ENCODE assay signal across 21 cellular contexts in genomic region chr10:124127563-124127962, GRCh38. TPM values are rescaled to one million over a fixed set of nuclear protein-coding genes. Genes with fewer than 3 reads are reported as not detected.
DNase-seq lines count a peak whose midpoint lies in the region; ATAC-seq, FAIRE-seq and TF ChIP-seq lines count a peak whose summit lies in the region.
"Had no signal": no experiment of that assay in that cellular context is flagged by ENCODE, and none has a peak within 500 bp of the region (broad histone marks: within the 10 kb centered on the region; RNA-seq: fewer than 3 reads in every experiment).

No MANE protein-coding gene starts in this region.

- H3K27me3 Mint-ChIP-seq in H9 (ENCODE audit: low read depth), result peaks cover 4% of the 10 kb centered on the region
- H3K27me3 Mint-ChIP-seq in neural crest cell (ENCODE audit: low read depth), result no peaks in the 10 kb centered on the region

- H3K27ac ChIP-seq in H9 (ENCODE audit: insufficient read length, low read depth, low read length) (no peak overlapping the region), kidney (ENCODE audit: low read depth in 2 of 2, low read length in 2 of 2) (no peak overlapping the region)

- no peak overlapping the region for H3K4me2 ChIP-seq in H9 (ENCODE audit: insufficient read depth, insufficient read length, low read length)

- H4K20me1 ChIP-seq in H9 (ENCODE audit: control insufficient read depth, insufficient read depth, insufficient read length), result no peaks in the 10 kb centered on the region

- no peak overlapping the region for H3K4ac ChIP-seq in H9 (ENCODE audit: low read depth, low read length)

- H3K4me1 Mint-ChIP-seq in H9 (peaks cover under 1 to 7% of the 10 kb centered on the region in 2 experiments; a peak in 3 of 4 replicates), neural crest cell (peaks cover 7% of the 10 kb centered on the region)

- H3K27me3 ChIP-seq in H9 (ENCODE audit: insufficient read depth, low read length), result no peaks in the 10 kb centered on the region

- H4K8ac ChIP-seq in H9 (replicated peaks; ENCODE audit: insufficient read length, low read depth, low read length), result no peak overlapping the region

- no peaks in the 10 kb centered on the region for H3K9me3 Mint-ChIP-seq in H9
- H3K9me3 Mint-ChIP-seq in neural crest cell, result no peaks in the 10 kb centered on the region
- H3K9me3 Mint-ChIP-seq: CD8-positive, alpha-beta T cell had no signal

- no peaks in the 10 kb centered on the region for H3K79me1 ChIP-seq in H9 (ENCODE audit: insufficient read depth, low read depth, low read length, poor library complexity, severe bottlenecking)

- no peak overlapping the region for H3T11ph ChIP-seq in H9 (ENCODE audit: low read length)

- H3K36me3 Mint-ChIP-seq in H9 (ENCODE audit: insufficient read depth in 1 of 3, low read depth in 3 of 3) (no peaks in the 10 kb centered on the region), neural crest cell (ENCODE audit: low read depth) (no peaks in the 10 kb centered on the region)
- H3K36me3 Mint-ChIP-seq: CD8-positive, alpha-beta T cell had no signal

- intact Hi-C loops in kidney (cut with DNase I), result no loop called here

- H2BK20ac ChIP-seq in H9 (ENCODE audit: low read depth, low read length, poor library complexity, severe bottlenecking), result no peak overlapping the region

- no peak overlapping the region; the same call in 1 of the 2 replicates for H3K14ac ChIP-seq in H9 (ENCODE audit: insufficient read depth, low read length)

- no peak for FAIRE-seq in kidney (lab: Jason Lieb, UNC)
- FAIRE-seq: A204.1, GM12878, GM19239, HTR-8/SVneo, K562 had no signal

- H3K23ac ChIP-seq in H9 (ENCODE audit: insufficient read length, low read depth, low read length), result no peak overlapping the region

- H3K27ac Mint-ChIP-seq in H9 (peak overlapping the region in 2 of 3 experiments; percentile 42; a peak in 1 of 7 replicates), neural crest cell (ENCODE audit: unreplicated experiment) (peak overlapping the region; percentile 57)
- H3K27ac Mint-ChIP-seq: CD8-positive, alpha-beta T cell had no signal

- H3K56ac ChIP-seq in H9 (ENCODE audit: insufficient read length, low read depth, low read length), result no peak overlapping the region

- ATAC-seq in HG02642 (IDR thresholded peaks at IDR 0.05; ENCODE audit: poor library complexity, unreplicated experiment), result no peak
- ATAC-seq in GM21423 (IDR thresholded peaks at IDR 0.05; ENCODE audit: unreplicated experiment), result no peak
- ATAC-seq: CD8-positive, alpha-beta T cell; GM12878; K562 had no signal

- WGBS in H9 (ENCODE audit: extremely low coverage, insufficient read length, low lambda C conversion rate), result no CpG with 5 or more reads among the region's 9 CpGs

- H3K9ac ChIP-seq in H9 (ENCODE audit: extremely low read depth, insufficient read length, low read length) (no peak overlapping the region), kidney (ENCODE audit: low read length in 2 of 2) (no peak overlapping the region)

- H3K36me3 ChIP-seq in kidney (ENCODE audit: control insufficient read depth in 1 of 2, insufficient read depth in 2 of 2, low read length in 2 of 2), result no peaks in the 10 kb centered on the region
- H3K36me3 ChIP-seq: HAP-1 had no signal

- no peak overlapping the region for H2BK12ac ChIP-seq in H9 (ENCODE audit: insufficient read length, low read depth, low read length)

- no peak overlapping the region for H2BK120ac ChIP-seq in H9 (ENCODE audit: low read depth, low read length, poor library complexity, severe bottlenecking)

- DNase-seq in H9, result no peak
- DNase-seq in kidney, result peak; percentile 42
- DNase-seq in neural crest cell (ENCODE audit: low read depth, low spot score), result no peak
- no peak for DNase-seq in NCI-H2196 treated with DMSO at 0.1 percent for 48 hours (lab: John Stamatoyannopoulos, UW; ENCODE audit: unreplicated experiment)
- DNase-seq in stimulated activated CD4-positive, alpha-beta T cell treated with anti-CD3 and anti-CD28 coated beads, Interleukin-15, amount 100 ng/mL, for 24 hours, result no peak
- DNase-seq: ACHN; Calu3; CD8-positive, alpha-beta T cell; DMS79 treated with DMSO at 0.1 percent for 48 hours; EL; GOT3; IMR-90 had no signal

- H2BK15ac ChIP-seq in H9 (ENCODE audit: low read depth, low read length), result no peak overlapping the region

- H3K79me2 ChIP-seq in H9 (ENCODE audit: insufficient read depth, low read length), result no peaks in the 10 kb centered on the region

- no peak overlapping the region for H4K91ac ChIP-seq in H9 (ENCODE audit: insufficient read length, low read depth, low read length)

- H3K23me2 ChIP-seq in H9 (ENCODE audit: insufficient read length, low read depth, low read length, poor library complexity, severe bottlenecking), result no peaks in the 10 kb centered on the region

- H3K4me3 Mint-ChIP-seq in H9, result no peak overlapping the region
- H3K4me3 Mint-ChIP-seq in neural crest cell, result no peak overlapping the region
- H3K4me3 Mint-ChIP-seq: CD8-positive, alpha-beta T cell had no signal

- H4K5ac ChIP-seq in H9 (ENCODE audit: insufficient read length, low read depth, low read length), result no peak overlapping the region

- no peaks in the 10 kb centered on the region for H3K9me3 ChIP-seq in H9 (ENCODE audit: control insufficient read depth, low read depth, low read length)
- H3K9me3 ChIP-seq in kidney (ENCODE audit: control insufficient read depth in 1 of 2, low read length in 2 of 2), result no peaks in the 10 kb centered on the region
- H3K9me3 ChIP-seq: HAP-1 had no signal

- no peaks in the 10 kb centered on the region for H3K4me1 ChIP-seq in H9 (ENCODE audit: insufficient read depth, low read length)
- H3K4me1 ChIP-seq in kidney (ENCODE audit: control insufficient read depth in 1 of 2, insufficient read depth in 1 of 2, low read depth in 1 of 2, low read length in 2 of 2), result no peaks in the 10 kb centered on the region
- H3K4me1 ChIP-seq: HAP-1 had no signal

- no peak overlapping the region for H2BK5ac ChIP-seq in H9 (ENCODE audit: insufficient read length, low read length)

- H3K18ac ChIP-seq in H9 (ENCODE audit: insufficient read length, low read depth, low read length), result no peak overlapping the region

- no peak for TF ChIP-seq CTCF in H9 (conservative IDR thresholded peaks at IDR 0.05)
- no peak for TF ChIP-seq CTCF in kidney (IDR thresholded peaks at IDR 0.05; ENCODE audit: borderline replicate concordance, extremely low read depth, insufficient read depth)
- TF ChIP-seq CTCF in neural crest cell (conservative IDR thresholded peaks at IDR 0.05), result no peak

- H2AFZ ChIP-seq in H9 (ENCODE audit: low read length), result no peak overlapping the region

- no peak overlapping the region for H3K4me3 ChIP-seq in kidney (ENCODE audit: low read length in 2 of 2)
- H3K4me3 ChIP-seq: GM12878, HAP-1, K562 had no signal

- H2AK5ac ChIP-seq in H9 (ENCODE audit: insufficient read length, low read length), result no peak overlapping the region

RNA-seq across cellular contexts. Expression of gene CHST15, which starts 34.2 kb away (rescaled TPM):
- total RNA-seq in H9 (2021) (6.8 and 8.7 TPM in 2 replicates), kidney (39.7 TPM), neural crest cell (1.3 and 1.5 TPM in 2 replicates)
- polyA plus RNA-seq in kidney (ENCODE audit: insufficient read depth, low read depth, low replicate concordance), result 2.8 TPM
- total RNA-seq: G401 had no signal
